16 cellular contexts compared by ENCODE assay signal in the genomic region with DNA sequence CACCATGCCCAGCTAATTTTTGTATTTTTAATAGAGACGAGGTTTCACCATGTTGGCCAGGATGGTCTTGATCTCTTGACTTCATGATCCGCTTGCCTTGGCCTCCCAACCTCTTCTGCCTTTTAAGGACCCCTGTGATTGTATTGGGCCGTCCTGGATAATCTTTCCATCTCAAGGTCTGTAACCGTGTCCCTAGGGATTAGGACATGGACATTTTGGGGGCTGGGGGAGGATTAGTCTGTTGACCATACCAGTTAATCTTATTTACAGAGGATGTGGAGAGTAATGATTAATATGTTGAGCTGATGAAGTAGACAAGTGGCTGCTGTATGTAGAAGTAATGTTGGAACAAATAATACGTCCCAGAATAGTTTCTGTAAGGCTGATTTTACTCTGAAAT. TPM values are rescaled to one million over a fixed set of nuclear protein-coding genes. Genes with fewer than 3 reads are reported as not detected.
DNase-seq lines count a peak whose midpoint lies in the region; ATAC-seq, FAIRE-seq and TF ChIP-seq lines count a peak whose summit lies in the region.
"Had no signal": no experiment of that assay in that cellular context is flagged by ENCODE, and none has a peak within 500 bp of the region (broad histone marks: within the 10 kb centered on the region; RNA-seq: fewer than 3 reads in every experiment).

No MANE protein-coding gene starts in this region.

- H4K20me1 ChIP-seq in GM12878 (ENCODE audit: control insufficient read depth, insufficient read depth), result peaks cover 2% of the 10 kb centered on the region; the same call in 1 of the 2 replicates

- no peak for TF ChIP-seq EP300 in GM12878 (IDR thresholded peaks at IDR 0.05; ENCODE audit: borderline replicate concordance in 1 of 2, control insufficient read depth in 1 of 2, low read depth in 2 of 2, low read length in 2 of 2)

- no peak for DNase-seq in activated T-cell treated with anti-CD3 and anti-CD28 coated beads, Interleukin-2, amount 50 U/mL, for 72 hours
- DNase-seq in activated T-cell treated with anti-CD3 and anti-CD28 coated beads, Interleukin-2, amount 50 U/mL, for 48 hours, result no peak
- DNase-seq in NAMALWA (ENCODE audit: low spot score) (peak; percentile 43), GM12878 (ENCODE audit: low read depth, low spot score) (no peak), upper lobe of right lung (no peak), NOMO-1 treated with dmso at 0.1 percent for 144 hours (lab: John Stamatoyannopoulos, UW; ENCODE audit: unreplicated experiment) (no peak), DMS153 (lab: John Stamatoyannopoulos, UW) (no peak)
- DNase-seq in stimulated activated naive B cell treated with anti-CD40 and anti-IgM and Interleukin-4, amounts not matched to agents 10 μg/mL and 1 μg/mL and 100 μg/mL, for 72 hours, result no peak
- DNase-seq: left ventricle myocardium inferior; NCI-H1694; NCI-H510A treated with DMSO at 0.1 percent for 48 hours; small intestine; stimulated activated naive CD4-positive, alpha-beta T cell; SW 1271 had no signal

- H3K36me3 ChIP-seq in GM12878 (ENCODE audit: control insufficient read depth in 2 of 2, insufficient read depth in 2 of 2, low read length in 1 of 2), result no peaks in the 10 kb centered on the region; a peak in 1 of 4 replicates
- no peaks in the 10 kb centered on the region for H3K36me3 ChIP-seq in upper lobe of right lung
- H3K36me3 ChIP-seq: left ventricle myocardium inferior had no signal

- H3K27ac ChIP-seq in GM12878 (ENCODE audit: control insufficient read depth, insufficient read depth) (peak overlapping the region; percentile 84), upper lobe of right lung (no peak overlapping the region)
- H3K27ac ChIP-seq: left ventricle myocardium inferior had no signal

- peaks cover 34% of the 10 kb centered on the region for H3K4me1 ChIP-seq in GM12878 (ENCODE audit: control insufficient read depth, insufficient read depth, low read length)
- H3K4me1 ChIP-seq in upper lobe of right lung, result peaks cover 42% of the 10 kb centered on the region

- TF ChIP-seq RAD21 in GM12878 (IDR thresholded peaks at IDR 0.05; ENCODE audit: insufficient read depth, low read depth, low read length), result no peak

- in situ Hi-C loops in GM12878 (cut with MboI), result no loop called here

- peak overlapping the region; percentile 60 for H3K27ac Mint-ChIP-seq in activated T-cell treated with anti-CD3 and anti-CD28 coated beads, Interleukin-2, amount 50 U/mL, for 72 hours
- H3K27ac Mint-ChIP-seq in stimulated activated naive B cell treated with anti-CD40 and anti-IgM and Interleukin-4, amounts not matched to agents 10 μg/mL and 1 μg/mL and 100 μg/mL, for 72 hours, result peak overlapping the region; percentile 91

- no peak for TF ChIP-seq CTCF in GM12878 (IDR thresholded peaks at IDR 0.05 in 2 of 3, conservative IDR thresholded peaks at IDR 0.05 in 1 of 3; ENCODE audit: control insufficient read depth in 2 of 3, extremely low read depth in 1 of 3, insufficient read depth in 1 of 3, low read depth in 3 of 3, low read length in 3 of 3)
- TF ChIP-seq CTCF in upper lobe of right lung (IDR thresholded peaks at IDR 0.05), result no peak

- H3K4me1 Mint-ChIP-seq in activated T-cell treated with anti-CD3 and anti-CD28 coated beads, Interleukin-2, amount 50 U/mL, for 72 hours (ENCODE audit: low read depth), result peaks cover 86% of the 10 kb centered on the region
- peaks cover 39 to 66% of the 10 kb centered on the region in 2 donors for H3K4me1 Mint-ChIP-seq in stimulated activated naive B cell treated with anti-CD40 and anti-IgM and Interleukin-4, amounts not matched to agents 10 μg/mL and 1 μg/mL and 100 μg/mL, for 72 hours

- no peak overlapping the region for H2AFZ ChIP-seq in GM12878 (ENCODE audit: control insufficient read depth, low read depth, low read length)

- no peak for TF ChIP-seq POLR2A in GM12878 (IDR thresholded peaks at IDR 0.05; ENCODE audit: low read depth, low read length)

- CTCF ChIA-PET in GM12878 (lab: Yijun Ruan, JAX), result interaction anchor here (0.6 to 3.4 kb wide), 8 partner anchors 15 to 198 kb away, joined by 4 to 17 read pairs (median 5); a partner anchor contains a TSS

- H3K4me3 Mint-ChIP-seq in activated T-cell treated with anti-CD3 and anti-CD28 coated beads, Interleukin-2, amount 50 U/mL, for 72 hours, result peak overlapping the region; percentile 75 to 83
- H3K4me3 Mint-ChIP-seq in stimulated activated naive B cell treated with anti-CD40 and anti-IgM and Interleukin-4, amounts not matched to agents 10 μg/mL and 1 μg/mL and 100 μg/mL, for 72 hours, result peak overlapping the region; percentile 69 to 75

- no peaks in the 10 kb centered on the region for H3K9me3 Mint-ChIP-seq in activated T-cell treated with anti-CD3 and anti-CD28 coated beads, Interleukin-2, amount 50 U/mL, for 72 hours
- H3K9me3 Mint-ChIP-seq in stimulated activated naive B cell treated with anti-CD40 and anti-IgM and Interleukin-4, amounts not matched to agents 10 μg/mL and 1 μg/mL and 100 μg/mL, for 72 hours, result peaks cover 0 to 2% of the 10 kb centered on the region in 2 donors

- BruUV-seq in GM12878 (replicated peaks; lab: Mats Ljungman, UMichigan), result no TSS peak

- SMC1A ChIA-PET in GM12878 (lab: Charles Lee; ENCODE audit: uncharacterized antibody, unreplicated experiment), result interaction anchor here (0.8 to 6.7 kb wide), 16 partner anchors 10 to 89 kb away, joined by 3 to 74 read pairs (median 7); a partner anchor contains a TSS

- intact Hi-C loops in GM12878 (cut with micrococcal nuclease; ENCODE audit: unreplicated experiment) (no loop called here), upper lobe of right lung (cut with DNase I) (no loop called here)

- ATAC-seq in activated T-cell treated with anti-CD3 and anti-CD28 coated beads, Interleukin-2, amount 50 U/mL, for 72 hours (replicated peaks in 1 of 2), result no peak
- no peak for ATAC-seq in GM12878
- no peak for ATAC-seq in stimulated activated naive B cell treated with anti-CD40 and anti-IgM and Interleukin-4, amounts not matched to agents 10 μg/mL and 1 μg/mL and 100 μg/mL, for 72 hours (replicated peaks)
- no peak for ATAC-seq in upper lobe of right lung
- ATAC-seq: Panc1 had no signal

- H3K4me2 ChIP-seq in GM12878 (ENCODE audit: control insufficient read depth, insufficient read depth), result peak overlapping the region; percentile 97

- H3K27me3 ChIP-seq in GM12878 (replicated peaks in 1 of 2; ENCODE audit: control insufficient read depth in 2 of 2, insufficient read depth in 2 of 2, low read length in 1 of 2) (no peaks in the 10 kb centered on the region), upper lobe of right lung (no peaks in the 10 kb centered on the region)

- no peak for FAIRE-seq in GM12878 (lab: Jason Lieb, UNC)
- FAIRE-seq: urothelium cell line had no signal

- H3K27me3 Mint-ChIP-seq in activated T-cell treated with anti-CD3 and anti-CD28 coated beads, Interleukin-2, amount 50 U/mL, for 72 hours (ENCODE audit: low read depth), result no peaks in the 10 kb centered on the region
- H3K27me3 Mint-ChIP-seq in stimulated activated naive B cell treated with anti-CD40 and anti-IgM and Interleukin-4, amounts not matched to agents 10 μg/mL and 1 μg/mL and 100 μg/mL, for 72 hours, result no peaks in the 10 kb centered on the region

- H3K4me3 ChIP-seq in GM12878 (peak overlapping the region; percentile 72), upper lobe of right lung (no peak overlapping the region)
- H3K4me3 ChIP-seq: left ventricle myocardium inferior had no signal

- H3K9ac ChIP-seq in GM12878 (ENCODE audit: control insufficient read depth, insufficient read depth, low read length), result peak overlapping the region; percentile 70

- POLR2A ChIA-PET in GM12878 (lab: Charles Lee), result interaction anchor here (0.7 to 7.5 kb wide), 10 partner anchors 10 to 97 kb away, joined by 3 to 65 read pairs (median 6); a partner anchor contains a TSS

- peaks cover 0 to 6% of the 10 kb centered on the region in 2 donors for H3K36me3 Mint-ChIP-seq in activated T-cell treated with anti-CD3 and anti-CD28 coated beads, Interleukin-2, amount 50 U/mL, for 72 hours (ENCODE audit: insufficient read depth in 2 of 2)
- peaks cover 13 to 21% of the 10 kb centered on the region in 2 donors for H3K36me3 Mint-ChIP-seq in stimulated activated naive B cell treated with anti-CD40 and anti-IgM and Interleukin-4, amounts not matched to agents 10 μg/mL and 1 μg/mL and 100 μg/mL, for 72 hours

- peaks cover 89% of the 10 kb centered on the region for H3K79me2 ChIP-seq in GM12878 (ENCODE audit: control insufficient read depth, insufficient read depth, low read length)

- WGBS in GM12878 (ENCODE audit: insufficient coverage, insufficient replicate concordance, low lambda C conversion rate, missing lambda C conversion rate), result 77% methylated on average over 5 of the region's 5 CpGs

- RAD21 ChIA-PET in GM12878 (lab: Charles Lee; ENCODE audit: unreplicated experiment), result interaction anchor here (1.0 to 7.0 kb wide), 7 partner anchors 22 to 154 kb away, joined by 3 to 136 read pairs (median 4); a partner anchor contains a TSS

- H3K9me3 ChIP-seq in GM12878 (replicated peaks; ENCODE audit: control insufficient read depth, insufficient read depth, low read length) (no peaks in the 10 kb centered on the region; the same call in 1 of the 3 replicates), upper lobe of right lung (no peaks in the 10 kb centered on the region)

RNA-seq across cellular contexts. Expression of a gene that starts 23.1 kb away (rescaled TPM):
- total RNA-seq in activated T-cell treated with anti-CD3 and anti-CD28 coated beads, Interleukin-2, amount 50 U/mL, for 72 hours, result 10 to 100 TPM; 75.7 to 80.3 TPM
- total RNA-seq in GM12878 (2013; cell fraction: nucleolus; rRNA removed), result 410 and 418 TPM in 2 replicates
- total RNA-seq in GM12878 (2014; rRNA removed) (38.5 and 56.2 TPM in 2 replicates), GM12878 (2014; rRNA removed; fragmentation: Illumina TruSeq; extraction: Trizol) (54.9 and 62.3 TPM in 2 replicates), GM12878 (2021) (50.8 and 51.1 TPM in 2 replicates), upper lobe of right lung (50.6 TPM)
- 12.3 TPM for polyA plus RNA-seq in GM12878 (2011; ENCODE audit: low read depth)
- polyA plus RNA-seq in GM12878 (2011; rRNA removed) (44.7 and 67.7 TPM in 2 replicates), GM12878 (2014; fragmentation: Illumina TruSeq; extraction: Trizol) (26.1 and 34.4 TPM in 2 replicates), GM12878 (2014; fragmentation: Nextera tagmentation; extraction: Ambion mirVana) (1 to 10 TPM; 5.6 to 7.3 TPM), GM12878 (2014; rRNA removed) (17.1 and 21.0 TPM in 2 replicates), GM12878 (2016; fragmentation: Nextera tagmentation; extraction: Ambion mirVana) (10 to 100 TPM; 23.2 to 23.9 TPM)
- polyA plus RNA-seq in GM12878 (2011; cell fraction: cytosol; rRNA removed), result 15.1 and 19.2 TPM in 2 replicates
- polyA plus RNA-seq in GM12878 (2011; cell fraction: nucleus; rRNA removed), result 33.3 and 34.8 TPM in 2 replicates
- polyA plus RNA-seq in GM12878 (2012), result 22.3 and 26.0 TPM in 2 replicates
- polyA minus RNA-seq in GM12878 (2011; rRNA and poly(A)+ RNA removed), result 135 and 161 TPM in 2 replicates
- 48.5 and 54.1 TPM in 2 replicates for polyA minus RNA-seq in GM12878 (2011; cell fraction: cytosol; rRNA and poly(A)+ RNA removed)
- polyA minus RNA-seq in GM12878 (2011; cell fraction: nucleus; rRNA and poly(A)+ RNA removed), result 74.6 and 109 TPM in 2 replicates
